Comparison of ENCODE assay signal across 27 cellular contexts in the genomic region with DNA sequence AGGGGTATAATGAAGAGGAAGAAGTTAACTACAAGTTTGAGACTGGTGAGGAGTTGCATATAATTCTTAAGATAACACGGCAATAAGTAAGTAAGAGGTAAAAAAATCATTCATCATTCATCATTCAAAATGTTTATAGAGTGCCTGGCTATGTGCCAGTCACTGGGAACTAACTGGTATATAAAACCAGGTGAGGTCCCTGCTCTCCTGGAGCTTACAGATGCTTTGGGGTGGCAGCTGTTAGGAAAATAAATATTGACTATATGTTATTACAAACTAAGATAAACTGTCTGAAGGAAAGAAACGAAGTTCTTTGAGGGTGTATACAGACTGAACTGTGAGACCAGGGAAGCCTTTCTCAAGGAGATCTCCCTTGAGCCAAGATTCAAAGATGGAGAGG. TPM values are rescaled to one million over a fixed set of nuclear protein-coding genes. Genes with fewer than 3 reads are reported as not detected.
"Had no signal": no experiment of that assay in that cellular context is flagged by ENCODE, and none has a peak within 500 bp of the region (broad histone marks: within the 10 kb centered on the region; RNA-seq: fewer than 3 reads in every experiment).

No MANE protein-coding gene starts in this region.

- DNase-seq: activated T-cell treated with anti-CD3 and anti-CD28 coated beads, Interleukin-2, amount 50 U/mL, for 1 hour; aorta; dermis blood vessel endothelial cell; effector memory CD4-positive, alpha-beta T cell; foreskin melanocyte; kidney; lower lobe of right lung; naive thymus-derived CD4-positive, alpha-beta T cell; occipital lobe; posterior cingulate gyrus; stimulated activated CD4-positive, alpha-beta T cell treated with anti-CD3 and anti-CD28 coated beads, Interleukin-15, amount 100 ng/mL, for 24 hours; stimulated activated CD8-positive, alpha-beta memory T cell treated with anti-CD3 and anti-CD28 coated beads, Interleukin-4, amount 100 ng/mL, for 48 hours; stimulated activated naive B cell treated with anti-CD40 and anti-IgM and Interleukin-4, amounts not matched to agents 10 μg/mL and 1 μg/mL and 100 μg/mL, for 72 hours; trophoblast cell had no signal

- ATAC-seq: activated naive CD4-positive, alpha-beta T cell treated with anti-CD3 and anti-CD28 coated beads, Interleukin-2, amount 50 U/mL, for 72 hours; activated T-helper 17 cell treated with anti-CD3 and anti-CD28 coated beads, Interleukin-2, amount 50 U/mL, for 72 hours; esophagus mucosa; left lobe of liver; lower lobe of right lung; naive thymus-derived CD4-positive, alpha-beta T cell; sciatic nerve; stimulated activated naive B cell treated with anti-CD40 and anti-IgM and Interleukin-4, amounts not matched to agents 10 μg/mL and 1 μg/mL and 100 μg/mL, for 72 hours; WTC11 had no signal

RNA-seq across cellular contexts. Expression of a gene that starts 2.9 kb away (rescaled TPM):
- total RNA-seq: activated naive CD4-positive, alpha-beta T cell treated with anti-CD3 and anti-CD28 coated beads, Interleukin-2, amount 50 U/mL, for 72 hours; aorta; cardiac septum; dermis blood vessel endothelial cell; endothelial cell of umbilical vein; esophagus mucosa; lower lobe of right lung; mesenteric fat pad; neural crest cell; occipital lobe; sciatic nerve; smooth muscle cell; temporal lobe; vagina had no signal
